1 cellular context compared by ENCODE assay signal in the genomic region with DNA sequence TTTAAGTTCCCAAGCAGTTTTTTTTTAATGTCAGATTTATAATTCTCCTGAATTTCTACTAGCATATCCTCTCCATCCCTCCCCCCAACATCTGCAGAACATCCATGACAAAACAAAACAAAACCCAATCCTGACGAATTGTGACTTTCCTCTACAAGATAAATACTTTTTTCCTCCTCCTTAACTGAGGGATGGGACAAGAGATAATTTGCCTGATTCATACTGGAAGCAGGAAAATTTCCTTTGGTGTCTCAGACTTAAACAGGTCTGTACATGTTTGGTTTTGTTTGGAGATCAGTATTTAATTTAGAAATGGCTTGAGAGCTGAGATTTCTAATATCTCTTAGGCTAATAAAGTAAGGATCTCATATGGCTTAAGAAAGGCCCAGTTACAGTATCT.
TF ChIP-seq lines count a peak whose summit lies in the region.

No MANE protein-coding gene starts in this region.

TF ChIP-seq in liver, 16 proteins besides CTCF, POLR2A, EP300 and RAD21 (continued from another document):
- TF ChIP-seq, protein P1, sequence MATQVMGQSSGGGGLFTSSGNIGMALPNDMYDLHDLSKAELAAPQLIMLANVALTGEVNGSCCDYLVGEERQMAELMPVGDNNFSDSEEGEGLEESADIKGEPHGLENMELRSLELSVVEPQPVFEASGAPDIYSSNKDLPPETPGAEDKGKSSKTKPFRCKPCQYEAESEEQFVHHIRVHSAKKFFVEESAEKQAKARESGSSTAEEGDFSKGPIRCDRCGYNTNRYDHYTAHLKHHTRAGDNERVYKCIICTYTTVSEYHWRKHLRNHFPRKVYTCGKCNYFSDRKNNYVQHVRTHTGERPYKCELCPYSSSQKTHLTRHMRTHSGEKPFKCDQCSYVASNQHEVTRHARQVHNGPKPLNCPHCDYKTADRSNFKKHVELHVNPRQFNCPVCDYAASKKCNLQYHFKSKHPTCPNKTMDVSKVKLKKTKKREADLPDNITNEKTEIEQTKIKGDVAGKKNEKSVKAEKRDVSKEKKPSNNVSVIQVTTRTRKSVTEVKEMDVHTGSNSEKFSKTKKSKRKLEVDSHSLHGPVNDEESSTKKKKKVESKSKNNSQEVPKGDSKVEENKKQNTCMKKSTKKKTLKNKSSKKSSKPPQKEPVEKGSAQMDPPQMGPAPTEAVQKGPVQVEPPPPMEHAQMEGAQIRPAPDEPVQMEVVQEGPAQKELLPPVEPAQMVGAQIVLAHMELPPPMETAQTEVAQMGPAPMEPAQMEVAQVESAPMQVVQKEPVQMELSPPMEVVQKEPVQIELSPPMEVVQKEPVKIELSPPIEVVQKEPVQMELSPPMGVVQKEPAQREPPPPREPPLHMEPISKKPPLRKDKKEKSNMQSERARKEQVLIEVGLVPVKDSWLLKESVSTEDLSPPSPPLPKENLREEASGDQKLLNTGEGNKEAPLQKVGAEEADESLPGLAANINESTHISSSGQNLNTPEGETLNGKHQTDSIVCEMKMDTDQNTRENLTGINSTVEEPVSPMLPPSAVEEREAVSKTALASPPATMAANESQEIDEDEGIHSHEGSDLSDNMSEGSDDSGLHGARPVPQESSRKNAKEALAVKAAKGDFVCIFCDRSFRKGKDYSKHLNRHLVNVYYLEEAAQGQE (IDR thresholded peaks at IDR 0.05), result no peak
- TF ChIP-seq RXRA (IDR thresholded peaks at IDR 0.05), result no peak
